8 cellular contexts compared by ENCODE assay signal in genomic region chr7:43179393-43179792, GRCh38.
"Had no signal": no experiment of that assay in that cellular context is flagged by ENCODE, and none has a peak within 500 bp of the region (broad histone marks: within the 10 kb centered on the region; RNA-seq: fewer than 3 reads in every experiment).

No MANE protein-coding gene starts in this region.

- H3K4me2 ChIP-seq: KMS-11 had no signal

- H3K27ac ChIP-seq: GM23248, HL-60, KMS-11 had no signal

- FAIRE-seq: H54 had no signal

- H3K4me3 ChIP-seq: GM23248 had no signal

- DNase-seq: GM23248, GOT3, H9, HCEC 1CT, Karpas-422 had no signal

- H3K9ac ChIP-seq: GM23248, KMS-11 had no signal

- H2AFZ ChIP-seq: GM23248 had no signal
